In the genomic region with DNA sequence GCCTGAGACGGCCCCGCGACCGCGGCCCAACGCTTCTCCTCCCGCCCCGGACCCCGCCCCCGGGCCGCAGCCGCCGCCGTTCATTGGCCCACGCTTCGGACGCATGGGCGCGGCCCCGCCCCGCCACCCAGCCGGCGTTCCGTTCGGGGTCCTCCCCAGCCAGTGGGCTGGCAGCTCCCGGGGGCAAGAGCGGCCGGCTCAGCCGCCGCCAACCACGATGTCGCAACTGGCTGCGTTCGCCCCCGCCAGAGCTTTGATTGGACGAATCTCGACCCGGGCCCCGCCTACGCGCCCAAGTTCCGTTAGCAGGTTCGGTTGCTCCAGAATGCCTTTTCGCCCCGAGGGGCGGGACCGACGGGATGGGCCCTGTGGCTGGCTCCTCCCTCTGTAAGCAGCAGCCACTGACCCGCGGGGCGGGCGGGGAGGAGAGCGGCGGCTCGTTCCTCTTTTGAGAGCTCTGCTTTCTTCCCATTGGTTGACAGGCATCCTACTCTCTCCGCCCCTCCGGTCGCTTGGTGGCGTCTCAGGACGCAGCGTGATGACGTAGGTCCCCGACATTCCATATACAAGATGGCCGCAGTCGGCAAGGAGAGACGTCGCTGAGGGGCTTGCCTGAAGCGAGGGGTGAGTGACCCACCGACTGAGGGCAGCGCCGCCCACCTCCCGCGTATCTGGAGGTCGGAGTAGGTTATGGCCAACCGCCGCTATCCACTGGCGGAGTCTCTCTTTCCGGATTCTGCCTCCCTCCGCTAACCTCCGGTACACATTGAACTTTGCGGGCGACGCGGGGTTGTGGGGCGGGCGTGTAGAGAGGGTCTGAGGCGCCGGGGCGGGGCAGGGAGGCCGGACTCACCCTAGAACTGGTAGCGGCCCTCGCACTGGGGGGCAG, we compare ENCODE assay signal across 1 cellular context.
TF ChIP-seq lines count a peak whose summit lies in the region.

Gene CCNK, plus strand, starts transcription at position 554 of the 889 bp plus-strand sequence. CDS start 11,269 bp downstream, outside the sequence.
Gene SETD3, minus strand, starts transcription at position 4 of the 889 bp plus-strand sequence. CDS start 15,054 bp downstream, outside the sequence.

TF ChIP-seq in HepG2, 621 proteins besides CTCF, POLR2A, EP300 and RAD21 (continues in another document):
- TF ChIP-seq PAF1 (CRISPR knock-in tag; IDR thresholded peaks at IDR 0.05), result no peak
- no peak for TF ChIP-seq AHDC1 (CRISPR knock-in tag; IDR thresholded peaks at IDR 0.05; ENCODE audit: borderline replicate concordance)
- TF ChIP-seq JUND (CRISPR knock-in tag; IDR thresholded peaks at IDR 0.05), result peak; percentile 24; the same call in 1 of the 2 replicates
- no peak for TF ChIP-seq NCOA2 (CRISPR knock-in tag; IDR thresholded peaks at IDR 0.05)
- TF ChIP-seq ZNF253 (CRISPR knock-in tag; IDR thresholded peaks at IDR 0.05; ENCODE audit: borderline replicate concordance), result no peak
- no peak for TF ChIP-seq CHD4 (IDR thresholded peaks at IDR 0.05; ENCODE audit: borderline replicate concordance, low read length)
- 0 out of 2 replicates have a peak, but pooled peaks have one; percentile 57 for TF ChIP-seq ZNF746 (CRISPR knock-in tag; IDR thresholded peaks at IDR 0.05)
- TF ChIP-seq ZFP1 (CRISPR knock-in tag; IDR thresholded peaks at IDR 0.05), result no peak
- 0 out of 2 replicates have a peak, but pooled peaks have one; percentile 48 for TF ChIP-seq ZNF335 (CRISPR knock-in tag; IDR thresholded peaks at IDR 0.05)
- TF ChIP-seq ZNF451 (CRISPR knock-in tag; IDR thresholded peaks at IDR 0.05), result 0 out of 2 replicates have a peak, but pooled peaks have one; percentile 51
- peak; percentile 77; the same call in 1 of the 2 replicates for TF ChIP-seq SIN3A (IDR thresholded peaks at IDR 0.05; ENCODE audit: borderline replicate concordance, low read depth, low read length)
- 0 out of 2 replicates have a peak, but pooled peaks have one; percentile 16 for TF ChIP-seq TGIF2 (CRISPR knock-in tag; IDR thresholded peaks at IDR 0.05)
- TF ChIP-seq ZNF275 (CRISPR knock-in tag; IDR thresholded peaks at IDR 0.05; ENCODE audit: borderline replicate concordance), result 0 out of 2 replicates have a peak, but pooled peaks have one; percentile 27
- TF ChIP-seq, protein P1, sequence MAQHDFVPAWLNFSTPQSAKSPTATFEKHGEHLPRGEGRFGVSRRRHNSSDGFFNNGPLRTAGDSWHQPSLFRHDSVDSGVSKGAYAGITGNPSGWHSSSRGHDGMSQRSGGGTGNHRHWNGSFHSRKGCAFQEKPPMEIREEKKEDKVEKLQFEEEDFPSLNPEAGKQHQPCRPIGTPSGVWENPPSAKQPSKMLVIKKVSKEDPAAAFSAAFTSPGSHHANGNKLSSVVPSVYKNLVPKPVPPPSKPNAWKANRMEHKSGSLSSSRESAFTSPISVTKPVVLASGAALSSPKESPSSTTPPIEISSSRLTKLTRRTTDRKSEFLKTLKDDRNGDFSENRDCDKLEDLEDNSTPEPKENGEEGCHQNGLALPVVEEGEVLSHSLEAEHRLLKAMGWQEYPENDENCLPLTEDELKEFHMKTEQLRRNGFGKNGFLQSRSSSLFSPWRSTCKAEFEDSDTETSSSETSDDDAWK (CRISPR knock-in tag; IDR thresholded peaks at IDR 0.05), result no peak
- peak; percentile 81 for TF ChIP-seq JARID2 (CRISPR knock-in tag; IDR thresholded peaks at IDR 0.05; ENCODE audit: insufficient replicate concordance)
- 0 out of 2 replicates have a peak, but pooled peaks have one; percentile 35 for TF ChIP-seq IRF9 (CRISPR knock-in tag; IDR thresholded peaks at IDR 0.05; ENCODE audit: borderline replicate concordance)
- peak; percentile 67 for TF ChIP-seq RFX5 (IDR thresholded peaks at IDR 0.05; ENCODE audit: low read depth, low read length)
- TF ChIP-seq ZNF468 (CRISPR knock-in tag; IDR thresholded peaks at IDR 0.05), result no peak
- peak; percentile 69; the same call in 1 of the 2 replicates for TF ChIP-seq KLF6 (CRISPR knock-in tag; IDR thresholded peaks at IDR 0.05)
- TF ChIP-seq ZNF556 (CRISPR knock-in tag; IDR thresholded peaks at IDR 0.05; ENCODE audit: borderline replicate concordance), result no peak; the same call in 1 of the 2 replicates
- TF ChIP-seq ZNF740 (CRISPR knock-in tag; IDR thresholded peaks at IDR 0.05), result no peak
- TF ChIP-seq, protein P2, sequence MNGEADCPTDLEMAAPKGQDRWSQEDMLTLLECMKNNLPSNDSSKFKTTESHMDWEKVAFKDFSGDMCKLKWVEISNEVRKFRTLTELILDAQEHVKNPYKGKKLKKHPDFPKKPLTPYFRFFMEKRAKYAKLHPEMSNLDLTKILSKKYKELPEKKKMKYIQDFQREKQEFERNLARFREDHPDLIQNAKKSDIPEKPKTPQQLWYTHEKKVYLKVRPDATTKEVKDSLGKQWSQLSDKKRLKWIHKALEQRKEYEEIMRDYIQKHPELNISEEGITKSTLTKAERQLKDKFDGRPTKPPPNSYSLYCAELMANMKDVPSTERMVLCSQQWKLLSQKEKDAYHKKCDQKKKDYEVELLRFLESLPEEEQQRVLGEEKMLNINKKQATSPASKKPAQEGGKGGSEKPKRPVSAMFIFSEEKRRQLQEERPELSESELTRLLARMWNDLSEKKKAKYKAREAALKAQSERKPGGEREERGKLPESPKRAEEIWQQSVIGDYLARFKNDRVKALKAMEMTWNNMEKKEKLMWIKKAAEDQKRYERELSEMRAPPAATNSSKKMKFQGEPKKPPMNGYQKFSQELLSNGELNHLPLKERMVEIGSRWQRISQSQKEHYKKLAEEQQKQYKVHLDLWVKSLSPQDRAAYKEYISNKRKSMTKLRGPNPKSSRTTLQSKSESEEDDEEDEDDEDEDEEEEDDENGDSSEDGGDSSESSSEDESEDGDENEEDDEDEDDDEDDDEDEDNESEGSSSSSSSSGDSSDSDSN (CRISPR knock-in tag; IDR thresholded peaks at IDR 0.05), result peak; percentile 42
- no peak for TF ChIP-seq RARA (CRISPR knock-in tag; IDR thresholded peaks at IDR 0.05)
- TF ChIP-seq, protein P3, sequence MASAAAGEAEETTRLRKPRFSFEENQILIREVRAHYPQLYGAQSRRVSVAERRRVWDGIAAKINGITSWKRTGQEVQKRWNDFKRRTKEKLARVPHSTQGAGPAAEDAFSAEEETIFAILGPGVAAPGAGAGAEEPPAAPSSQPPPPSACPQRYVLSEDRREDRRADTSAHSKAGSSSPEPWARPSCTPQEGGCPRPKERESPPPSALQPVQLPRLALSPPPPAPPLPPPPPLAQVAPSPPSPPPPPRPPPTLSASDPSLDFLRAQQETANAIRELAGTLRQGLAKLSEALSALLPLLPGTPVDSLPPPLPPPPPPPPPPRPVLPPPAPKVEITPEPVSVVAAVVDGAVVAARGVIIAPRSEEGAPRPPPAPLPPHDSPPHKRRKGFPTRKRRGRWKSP (CRISPR knock-in tag; IDR thresholded peaks at IDR 0.05), result peak; percentile 57; the same call in 1 of the 2 replicates
- peak; percentile 64; the same call in 1 of the 2 replicates for TF ChIP-seq SP5 (CRISPR knock-in tag; IDR thresholded peaks at IDR 0.05; ENCODE audit: borderline replicate concordance, low read depth)
- peak; percentile 57; the same call in 1 of the 2 replicates for TF ChIP-seq HIVEP1 (CRISPR knock-in tag; IDR thresholded peaks at IDR 0.05)
- no peak for TF ChIP-seq BRCA1 (CRISPR knock-in tag; IDR thresholded peaks at IDR 0.05)
- no peak for TF ChIP-seq SATB2 (CRISPR knock-in tag; IDR thresholded peaks at IDR 0.05)
- no peak for TF ChIP-seq ZNF678 (CRISPR knock-in tag; IDR thresholded peaks at IDR 0.05)
- peak; percentile 99 for TF ChIP-seq GATAD1 (CRISPR knock-in tag; IDR thresholded peaks at IDR 0.05)
- 0 out of 2 replicates have a peak, but pooled peaks have one; percentile 72 for TF ChIP-seq CBFB (CRISPR knock-in tag; IDR thresholded peaks at IDR 0.05)
- TF ChIP-seq PHF21A (CRISPR knock-in tag; IDR thresholded peaks at IDR 0.05), result peak; percentile 85
- 0 out of 2 replicates have a peak, but pooled peaks have one; percentile 17 for TF ChIP-seq ARNT2 (CRISPR knock-in tag; IDR thresholded peaks at IDR 0.05; ENCODE audit: low read depth)
- TF ChIP-seq ZGPAT (CRISPR knock-in tag; IDR thresholded peaks at IDR 0.05), result peak; percentile 75
- peak; percentile 56; the same call in 1 of the 2 replicates for TF ChIP-seq DMAP1 (CRISPR knock-in tag; IDR thresholded peaks at IDR 0.05)
- TF ChIP-seq ZBTB14 (CRISPR knock-in tag; IDR thresholded peaks at IDR 0.05), result no peak
- TF ChIP-seq, protein P4, sequence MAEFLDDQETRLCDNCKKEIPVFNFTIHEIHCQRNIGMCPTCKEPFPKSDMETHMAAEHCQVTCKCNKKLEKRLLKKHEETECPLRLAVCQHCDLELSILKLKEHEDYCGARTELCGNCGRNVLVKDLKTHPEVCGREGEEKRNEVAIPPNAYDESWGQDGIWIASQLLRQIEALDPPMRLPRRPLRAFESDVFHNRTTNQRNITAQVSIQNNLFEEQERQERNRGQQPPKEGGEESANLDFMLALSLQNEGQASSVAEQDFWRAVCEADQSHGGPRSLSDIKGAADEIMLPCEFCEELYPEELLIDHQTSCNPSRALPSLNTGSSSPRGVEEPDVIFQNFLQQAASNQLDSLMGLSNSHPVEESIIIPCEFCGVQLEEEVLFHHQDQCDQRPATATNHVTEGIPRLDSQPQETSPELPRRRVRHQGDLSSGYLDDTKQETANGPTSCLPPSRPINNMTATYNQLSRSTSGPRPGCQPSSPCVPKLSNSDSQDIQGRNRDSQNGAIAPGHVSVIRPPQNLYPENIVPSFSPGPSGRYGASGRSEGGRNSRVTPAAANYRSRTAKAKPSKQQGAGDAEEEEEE (CRISPR knock-in tag; IDR thresholded peaks at IDR 0.05; ENCODE audit: borderline replicate concordance), result no peak
